In the genomic region with DNA sequence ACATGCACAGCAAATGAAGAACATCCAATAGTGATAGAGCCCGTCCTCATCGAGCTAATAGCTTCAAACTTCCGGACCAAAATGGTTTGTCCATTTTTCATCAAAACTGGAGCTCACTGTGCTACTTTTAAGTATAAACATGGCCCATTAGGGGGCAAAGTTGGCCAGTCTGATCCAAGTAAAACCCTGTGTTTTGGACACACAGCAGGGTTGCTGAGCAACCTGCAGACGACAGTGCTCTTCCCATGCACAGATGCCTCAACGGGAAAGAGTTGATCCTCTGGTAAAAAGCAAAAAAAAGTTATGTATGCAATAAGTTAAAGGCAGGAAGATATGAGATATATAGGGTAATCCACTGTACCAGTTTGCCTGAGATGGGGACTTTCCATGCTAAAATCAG, we compare ENCODE assay signal across 27 cellular contexts.
"Had no signal": no experiment of that assay in that cellular context is flagged by ENCODE, and none has a peak within 500 bp of the region (broad histone marks: within the 10 kb centered on the region; RNA-seq: fewer than 3 reads in every experiment).

No MANE protein-coding gene starts in this region.

- H3K4me1 ChIP-seq: colonic mucosa had no signal

- H3K27me3 ChIP-seq: brain microvascular endothelial cell, colonic mucosa, hepatocyte, stomach, vagina had no signal

- H3K27ac ChIP-seq: brain microvascular endothelial cell, colonic mucosa, hepatocyte, vagina, WERI-Rb-1 had no signal

- H3K9me3 ChIP-seq: colonic mucosa, mucosa of descending colon, stomach, vagina had no signal

- ATAC-seq: activated naive CD4-positive, alpha-beta T cell treated with anti-CD3 and anti-CD28 coated beads, Interleukin-2, amount 50 U/mL, for 72 hours; activated T-helper 17 cell treated with anti-CD3 and anti-CD28 coated beads, Interleukin-2, amount 50 U/mL, for 72 hours; left lobe of liver; mucosa of descending colon; sciatic nerve; stimulated activated memory B cell treated with anti-CD40 and anti-IgM and Interleukin-4, amounts not matched to agents 10 μg/mL and 1 μg/mL and 100 μg/mL, for 72 hours had no signal

- H3K79me2 ChIP-seq: hepatocyte had no signal

- DNase-seq: activated CD4-positive, CD25-positive, alpha-beta regulatory T cell treated with anti-CD3 and anti-CD28 coated beads, Interleukin-2, amount 50 U/mL, for 72 hours; activated CD8-positive, alpha-beta memory T cell treated with anti-CD3 and anti-CD28 coated beads for 24 hours; activated CD8-positive, alpha-beta memory T cell treated with anti-CD3 and anti-CD28 coated beads, Interleukin-2, amount 50 U/mL, for 4 hours; activated T-cell treated with anti-CD3 and anti-CD28 coated beads, Interleukin-2, amount 50 U/mL, for 24 hours; aorta; brain microvascular endothelial cell; central memory CD4-positive, alpha-beta T cell; colonic mucosa; endodermal cell; foreskin melanocyte; immature natural killer cell; mesendoderm; mucosa of descending colon; nephron progenitor cell; small intestine; stimulated activated CD4-positive, alpha-beta T cell treated with anti-CD3 and anti-CD28 coated beads, Interleukin-15, amount 100 ng/mL, for 24 hours; stomach; T-helper 2 cell; trophoblast cell; WERI-Rb-1 had no signal

- H3K36me3 ChIP-seq: brain microvascular endothelial cell, colonic mucosa, stomach, vagina, WERI-Rb-1 had no signal

- H3K27ac Mint-ChIP-seq: activated naive CD4-positive, alpha-beta T cell treated with anti-CD3 and anti-CD28 coated beads, Interleukin-2, amount 50 U/mL, for 72 hours; activated T-cell treated with anti-CD3 and anti-CD28 coated beads, Interleukin-2, amount 50 U/mL, for 24 hours; activated T-helper 17 cell treated with anti-CD3 and anti-CD28 coated beads, Interleukin-2, amount 50 U/mL, for 72 hours; endodermal cell; immature natural killer cell; nephron progenitor cell; stimulated activated memory B cell treated with anti-CD40 and anti-IgM and Interleukin-4, amounts not matched to agents 10 μg/mL and 1 μg/mL and 100 μg/mL, for 72 hours had no signal

- H3K4me3 Mint-ChIP-seq: activated T-cell treated with anti-CD3 and anti-CD28 coated beads, Interleukin-2, amount 50 U/mL, for 24 hours; activated T-helper 17 cell treated with anti-CD3 and anti-CD28 coated beads, Interleukin-2, amount 50 U/mL, for 72 hours; endodermal cell; immature natural killer cell; nephron progenitor cell; stimulated activated memory B cell treated with anti-CD40 and anti-IgM and Interleukin-4, amounts not matched to agents 10 μg/mL and 1 μg/mL and 100 μg/mL, for 72 hours had no signal

- H3K4me3 ChIP-seq: colonic mucosa, hepatocyte, mucosa of descending colon, stomach, vagina had no signal

- H3K4me1 Mint-ChIP-seq: activated T-helper 17 cell treated with anti-CD3 and anti-CD28 coated beads, Interleukin-2, amount 50 U/mL, for 72 hours; immature natural killer cell; nephron progenitor cell; stimulated activated memory B cell treated with anti-CD40 and anti-IgM and Interleukin-4, amounts not matched to agents 10 μg/mL and 1 μg/mL and 100 μg/mL, for 72 hours had no signal

- H2AFZ ChIP-seq: hepatocyte had no signal

- H3K27me3 Mint-ChIP-seq: stimulated activated memory B cell treated with anti-CD40 and anti-IgM and Interleukin-4, amounts not matched to agents 10 μg/mL and 1 μg/mL and 100 μg/mL, for 72 hours had no signal

- H3K36me3 Mint-ChIP-seq: activated naive CD4-positive, alpha-beta T cell treated with anti-CD3 and anti-CD28 coated beads, Interleukin-2, amount 50 U/mL, for 72 hours; immature natural killer cell; stimulated activated memory B cell treated with anti-CD40 and anti-IgM and Interleukin-4, amounts not matched to agents 10 μg/mL and 1 μg/mL and 100 μg/mL, for 72 hours had no signal

- H3K4me2 ChIP-seq: hepatocyte had no signal

- H3K9me3 Mint-ChIP-seq: activated T-cell treated with anti-CD3 and anti-CD28 coated beads, Interleukin-2, amount 50 U/mL, for 24 hours; activated T-helper 17 cell treated with anti-CD3 and anti-CD28 coated beads, Interleukin-2, amount 50 U/mL, for 72 hours; endodermal cell; stimulated activated memory B cell treated with anti-CD40 and anti-IgM and Interleukin-4, amounts not matched to agents 10 μg/mL and 1 μg/mL and 100 μg/mL, for 72 hours had no signal
